Comparison of ENCODE assay signal across 32 cellular contexts in the genomic region with DNA sequence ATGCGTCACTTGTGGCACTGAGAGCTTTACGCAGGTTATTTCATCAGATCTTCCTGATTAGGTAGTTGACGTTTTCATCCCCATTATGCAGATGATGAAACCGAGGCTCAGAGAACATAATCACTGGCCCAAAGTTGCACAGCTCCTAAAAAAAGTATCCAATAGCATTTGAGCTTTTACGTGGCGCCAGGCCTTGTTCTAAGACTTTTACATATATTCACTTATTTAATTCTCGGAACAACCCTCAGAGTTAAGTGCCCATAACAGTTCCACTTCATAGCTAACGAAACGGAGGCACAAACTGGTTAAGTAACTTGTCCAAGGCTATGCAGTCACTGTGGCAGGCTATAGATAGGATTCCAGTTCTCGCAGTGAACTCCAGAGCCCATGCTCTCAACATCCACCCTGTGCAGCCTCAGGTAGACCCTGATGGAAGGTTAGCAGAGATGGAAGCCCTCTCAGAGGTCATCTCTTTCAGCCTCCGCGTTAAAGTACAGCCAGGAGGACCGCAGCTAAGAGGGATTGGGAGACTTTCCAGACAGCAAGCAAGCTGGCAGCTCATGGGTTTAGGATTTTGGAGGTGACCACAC. TPM values are rescaled to one million over a fixed set of nuclear protein-coding genes. Genes with fewer than 3 reads are reported as not detected.
DNase-seq lines count a peak whose midpoint lies in the region; ATAC-seq and TF ChIP-seq lines count a peak whose summit lies in the region.
"Had no signal": no experiment of that assay in that cellular context is flagged by ENCODE, and none has a peak within 500 bp of the region (broad histone marks: within the 10 kb centered on the region; RNA-seq: fewer than 3 reads in every experiment).

No MANE protein-coding gene starts in this region.

- TF ChIP-seq CTCF in activated CD8-positive, alpha-beta T cell treated with anti-CD3 and anti-CD28 coated beads for 36 hours (IDR thresholded peaks at IDR 0.05), result no peak
- TF ChIP-seq CTCF in osteocyte (IDR thresholded peaks at IDR 0.05), result no peak

- H3K27me3 ChIP-seq in HUES48 (ENCODE audit: control insufficient read depth, insufficient read depth, low read length) (no peaks in the 10 kb centered on the region), ectodermal cell (ENCODE audit: control insufficient read depth, insufficient read depth, low read length, poor library complexity, severe bottlenecking) (no peaks in the 10 kb centered on the region)
- H3K27me3 ChIP-seq: pancreas, suprapubic skin had no signal

- H3K27ac ChIP-seq in HUES48 (ENCODE audit: low read depth, low read length) (peak overlapping the region; percentile 60), ectodermal cell (ENCODE audit: insufficient read depth, low read depth, low read length, poor library complexity, severe bottlenecking) (peak overlapping the region; percentile 77)
- H3K27ac ChIP-seq: HL-60, lower lobe of right lung, pancreas, skin epidermis, suprapubic skin had no signal

- no peaks in the 10 kb centered on the region for H3K9me3 Mint-ChIP-seq in activated CD8-positive, alpha-beta T cell treated with anti-CD3 and anti-CD28 coated beads, Interleukin-2, amount 10 ng/mL, durations not matched to agents 7 days and 5 days (ENCODE audit: insufficient read depth)
- H3K9me3 Mint-ChIP-seq in activated CD8-positive, alpha-beta T cell treated with anti-CD3 and anti-CD28 coated beads for 36 hours, result no peaks in the 10 kb centered on the region
- H3K9me3 Mint-ChIP-seq in osteocyte (ENCODE audit: unreplicated experiment), result no peaks in the 10 kb centered on the region
- H3K9me3 Mint-ChIP-seq: activated naive CD4-positive, alpha-beta T cell treated with anti-CD3 and anti-CD28 coated beads, Interleukin-2, amount 50 U/mL, for 72 hours; activated T-helper 1 cell treated with anti-CD3 and anti-CD28 coated beads, Interleukin-12 subunit alpha, Interleukin-12 subunit beta, Interleukin-2, Interleukin-4 antibody, amounts not matched to agents 30 ng/mL and 10 ng/mL and 1 ng/mL, durations not matched to agents 14 hours and 24 hours and 36 hours; CD4-positive, alpha-beta T cell; natural killer cell had no signal

- intact Hi-C loops in activated CD8-positive, alpha-beta T cell treated with anti-CD3 and anti-CD28 coated beads for 36 hours (cut with micrococcal nuclease), result no loop called here

- H3K4me3 Mint-ChIP-seq in activated CD8-positive, alpha-beta T cell treated with anti-CD3 and anti-CD28 coated beads, Interleukin-2, amount 10 ng/mL, durations not matched to agents 7 days and 5 days, result no peak overlapping the region
- no peak overlapping the region for H3K4me3 Mint-ChIP-seq in activated CD8-positive, alpha-beta T cell treated with anti-CD3 and anti-CD28 coated beads for 36 hours
- H3K4me3 Mint-ChIP-seq in osteocyte (ENCODE audit: unreplicated experiment), result no peak overlapping the region
- H3K4me3 Mint-ChIP-seq: activated T-helper 1 cell treated with anti-CD3 and anti-CD28 coated beads, Interleukin-12 subunit alpha, Interleukin-12 subunit beta, Interleukin-2, Interleukin-4 antibody, amounts not matched to agents 30 ng/mL and 10 ng/mL and 1 ng/mL, durations not matched to agents 14 hours and 24 hours and 36 hours; CD4-positive, alpha-beta T cell; natural killer cell had no signal

- H3K9me3 ChIP-seq in HUES48 (ENCODE audit: control insufficient read depth, insufficient read depth, low read length) (no peaks in the 10 kb centered on the region), ectodermal cell (ENCODE audit: control insufficient read depth, low read length) (no peaks in the 10 kb centered on the region)
- H3K9me3 ChIP-seq: HAP-1, lower lobe of right lung, mucosa of descending colon, pancreas, suprapubic skin had no signal

- CTCF ChIA-PET in activated CD8-positive, alpha-beta T cell treated with anti-CD3 and anti-CD28 coated beads, Interleukin-2, amount 10 ng/mL, durations not matched to agents 7 days and 5 days (lab: Charles Lee), result interaction anchor here (1.4 kb wide), 1 partner anchor 8 kb away, joined by 5 read pairs; no protein-coding TSS in a partner anchor
- CTCF ChIA-PET in activated CD8-positive, alpha-beta T cell treated with anti-CD3 and anti-CD28 coated beads for 36 hours (lab: Charles Lee), result interaction anchor here (0.6 to 0.8 kb wide), 2 partner anchors 19 to 44 kb away, joined by 3 read pairs; no protein-coding TSS in a partner anchor

- POLR2A ChIA-PET in activated CD8-positive, alpha-beta T cell treated with anti-CD3 and anti-CD28 coated beads, Interleukin-2, amount 10 ng/mL, durations not matched to agents 7 days and 5 days (lab: Charles Lee), result no interaction called here
- POLR2A ChIA-PET in activated CD8-positive, alpha-beta T cell treated with anti-CD3 and anti-CD28 coated beads for 36 hours (lab: Charles Lee), result no interaction called here

- H3K27ac Mint-ChIP-seq in activated CD8-positive, alpha-beta T cell treated with anti-CD3 and anti-CD28 coated beads, Interleukin-2, amount 10 ng/mL, durations not matched to agents 7 days and 5 days, result no peak overlapping the region
- H3K27ac Mint-ChIP-seq in activated CD8-positive, alpha-beta T cell treated with anti-CD3 and anti-CD28 coated beads for 36 hours, result no peak overlapping the region
- no peak overlapping the region for H3K27ac Mint-ChIP-seq in osteocyte (ENCODE audit: unreplicated experiment)
- H3K27ac Mint-ChIP-seq: activated naive CD4-positive, alpha-beta T cell treated with anti-CD3 and anti-CD28 coated beads, Interleukin-2, amount 50 U/mL, for 72 hours; activated T-helper 1 cell treated with anti-CD3 and anti-CD28 coated beads, Interleukin-12 subunit alpha, Interleukin-12 subunit beta, Interleukin-2, Interleukin-4 antibody, amounts not matched to agents 30 ng/mL and 10 ng/mL and 1 ng/mL, durations not matched to agents 14 hours and 24 hours and 36 hours; CD4-positive, alpha-beta T cell; natural killer cell had no signal

- no peak overlapping the region for H3K9ac ChIP-seq in HUES48 (ENCODE audit: low read depth, low read length)

- no peak for ATAC-seq in activated CD8-positive, alpha-beta T cell treated with anti-CD3 and anti-CD28 coated beads, Interleukin-2, amount 10 ng/mL, durations not matched to agents 7 days and 5 days
- no peak for ATAC-seq in activated CD8-positive, alpha-beta T cell treated with anti-CD3 and anti-CD28 coated beads for 36 hours
- ATAC-seq in GM19324 (IDR thresholded peaks at IDR 0.05; ENCODE audit: low FRiP score, unreplicated experiment), result no peak
- ATAC-seq: activated naive CD4-positive, alpha-beta T cell treated with anti-CD3 and anti-CD28 coated beads, Interleukin-2, amount 50 U/mL, for 72 hours; lower lobe of right lung; mucosa of descending colon; natural killer cell; Panc1; pancreas had no signal

- H3K36me3 Mint-ChIP-seq in activated CD8-positive, alpha-beta T cell treated with anti-CD3 and anti-CD28 coated beads, Interleukin-2, amount 10 ng/mL, durations not matched to agents 7 days and 5 days (ENCODE audit: low read depth), result no peaks in the 10 kb centered on the region
- no peaks in the 10 kb centered on the region for H3K36me3 Mint-ChIP-seq in activated CD8-positive, alpha-beta T cell treated with anti-CD3 and anti-CD28 coated beads for 36 hours (ENCODE audit: low read depth)
- H3K36me3 Mint-ChIP-seq in osteocyte (ENCODE audit: unreplicated experiment), result peaks cover 52% of the 10 kb centered on the region
- H3K36me3 Mint-ChIP-seq: activated naive CD4-positive, alpha-beta T cell treated with anti-CD3 and anti-CD28 coated beads, Interleukin-2, amount 50 U/mL, for 72 hours; natural killer cell had no signal

- H3K27me3 Mint-ChIP-seq in activated CD8-positive, alpha-beta T cell treated with anti-CD3 and anti-CD28 coated beads, Interleukin-2, amount 10 ng/mL, durations not matched to agents 7 days and 5 days (ENCODE audit: low read depth), result no peaks in the 10 kb centered on the region
- H3K27me3 Mint-ChIP-seq in activated CD8-positive, alpha-beta T cell treated with anti-CD3 and anti-CD28 coated beads for 36 hours, result no peaks in the 10 kb centered on the region
- no peaks in the 10 kb centered on the region for H3K27me3 Mint-ChIP-seq in osteocyte (ENCODE audit: unreplicated experiment)
- H3K27me3 Mint-ChIP-seq: CD4-positive, alpha-beta T cell had no signal

- no peaks in the 10 kb centered on the region for H3K4me1 Mint-ChIP-seq in activated CD8-positive, alpha-beta T cell treated with anti-CD3 and anti-CD28 coated beads, Interleukin-2, amount 10 ng/mL, durations not matched to agents 7 days and 5 days (ENCODE audit: low read depth)
- no peaks in the 10 kb centered on the region for H3K4me1 Mint-ChIP-seq in activated CD8-positive, alpha-beta T cell treated with anti-CD3 and anti-CD28 coated beads for 36 hours (ENCODE audit: low read depth)
- H3K4me1 Mint-ChIP-seq in osteocyte (ENCODE audit: unreplicated experiment), result no peaks in the 10 kb centered on the region
- H3K4me1 Mint-ChIP-seq: natural killer cell had no signal

- WGBS in ectodermal cell, 2 experiments, result 93% methylated on average over 13 of the region's 13 CpGs

- peak; percentile 9 for DNase-seq in activated CD8-positive, alpha-beta T cell treated with anti-CD3 and anti-CD28 coated beads, Interleukin-2, amount 10 ng/mL, durations not matched to agents 7 days and 5 days
- no peak for DNase-seq in activated CD8-positive, alpha-beta T cell treated with anti-CD3 and anti-CD28 coated beads for 36 hours
- DNase-seq in osteocyte (ENCODE audit: extremely low spot score, unreplicated experiment) (peak; percentile 54), SW480 (ENCODE audit: low spot score) (no peak)
- DNase-seq: activated CD4-positive, alpha-beta T cell treated with anti-CD3 and anti-CD28 coated beads for 4 hours; CD4-positive, alpha-beta T cell; effector CD4-positive, alpha-beta T cell; EL; Karpas-422; lower lobe of right lung; natural killer cell; NCI-H1417 treated with DMSO at 0.1 percent for 48 hours; NCI-H2081; NCI-H2227 treated with DMSO at 0.1 percent for 48 hours; SIG-M5; stimulated activated naive CD4-positive, alpha-beta T cell treated with Interleukin-2 at 50 U/mL for 16 hours; T-helper 9 cell had no signal

- peaks cover 33% of the 10 kb centered on the region for H3K36me3 ChIP-seq in HUES48 (ENCODE audit: control insufficient read depth, insufficient read depth, low read length)
- peaks cover 28% of the 10 kb centered on the region for H3K36me3 ChIP-seq in ectodermal cell (ENCODE audit: control insufficient read depth, insufficient read depth, low read length)

- peaks cover 11% of the 10 kb centered on the region for H3K4me1 ChIP-seq in HUES48 (ENCODE audit: control insufficient read depth, insufficient read depth, low read length)
- peaks cover 6% of the 10 kb centered on the region for H3K4me1 ChIP-seq in ectodermal cell (ENCODE audit: control insufficient read depth, insufficient read depth, low read length)
- H3K4me1 ChIP-seq: lower lobe of right lung, pancreas, suprapubic skin had no signal

- H3K4me3 ChIP-seq in HUES48 (ENCODE audit: low read depth, low read length) (no peak overlapping the region), ectodermal cell (ENCODE audit: insufficient read depth, low read depth, low read length) (no peak overlapping the region)
- H3K4me3 ChIP-seq: HAP-1, lower lobe of right lung, mucosa of descending colon, pancreas, skin epidermis, suprapubic skin had no signal

RNA-seq across cellular contexts. Expression of a gene that starts 39.3 kb away (rescaled TPM):
- total RNA-seq in activated CD8-positive, alpha-beta T cell treated with anti-CD3 and anti-CD28 coated beads, Interleukin-2, amount 10 ng/mL, durations not matched to agents 7 days and 5 days, result not detected
- total RNA-seq in activated CD8-positive, alpha-beta T cell treated with anti-CD3 and anti-CD28 coated beads for 36 hours, result not detected
- 0.46 TPM for polyA plus RNA-seq in ectodermal cell (2013, experiment 1 of 4)
- 0.71 TPM for polyA plus RNA-seq in ectodermal cell (2013, experiment 2 of 4)
- polyA plus RNA-seq in ectodermal cell (2013, experiment 3 of 4), result 0.59 TPM
- polyA plus RNA-seq in ectodermal cell (2013, experiment 4 of 4), result 0.53 TPM
- total RNA-seq in osteocyte, result not detected in 2 replicates
- total RNA-seq: A673; activated naive CD4-positive, alpha-beta T cell treated with anti-CD3 and anti-CD28 coated beads, Interleukin-2, amount 50 U/mL, for 72 hours; activated T-helper 1 cell treated with anti-CD3 and anti-CD28 coated beads, Interleukin-12 subunit alpha, Interleukin-12 subunit beta, Interleukin-2, Interleukin-4 antibody, amounts not matched to agents 30 ng/mL and 10 ng/mL and 1 ng/mL, durations not matched to agents 14 hours and 24 hours and 36 hours; CD4-positive, alpha-beta T cell; chondrocyte; natural killer cell; urinary bladder had no signal

Comparison
In these comparisons a context has a peak if more than half of its experiments do, and no peak if none do; other contexts are left out.
1. DNase-seq: peak in activated CD8-positive, alpha-beta T cell treated with anti-CD3 and anti-CD28 coated beads, Interleukin-2, amount 10 ng/mL, durations not matched to agents 7 days and 5 days (single experiment) and osteocyte (single experiment); none in activated CD8-positive, alpha-beta T cell treated with anti-CD3 and anti-CD28 coated beads for 36 hours (single experiment) and SW480 (single experiment).